Comparison of ENCODE assay signal across 8 cellular contexts in genomic region chr14:105527381-105528196, GRCh38. TPM values are rescaled to one million over a fixed set of nuclear protein-coding genes. Genes with fewer than 3 reads are reported as not detected.
DNase-seq lines count a peak whose midpoint lies in the region; ATAC-seq and TF ChIP-seq lines count a peak whose summit lies in the region.

No MANE protein-coding gene starts in this region.

- H3K36me3 ChIP-seq in RWPE2 (ENCODE audit: low read depth) (no peaks in the 10 kb centered on the region), esophagus muscularis mucosa (peaks cover 0 to 19% (median 0%) of the 10 kb centered on the region in 4 donors), ovary (no peaks in the 10 kb centered on the region)

- intact Hi-C loops in Calu3 (cut with micrococcal nuclease; ENCODE audit: unreplicated experiment) (no loop called here), esophagus muscularis mucosa (cut with DNase I) (loop anchor here (1.0 to 2.0 kb wide), 2 partner anchors 79 to 156 kb away; no protein-coding TSS in a partner anchor), ovary (cut with DNase I) (loop anchor here in 2 of 4 donors (5.0 to 10.0 kb wide), 3 partner anchors 35 to 163 kb away; partner anchors contain the start of gene TEDC1 (in 1 of the 2))

- CTCF ChIA-PET in Calu3 (lab: Charles Lee), result interaction anchor here (0.7 to 1.3 kb wide), 6 partner anchors 16 to 164 kb away, joined by 3 to 6 read pairs (median 4); no protein-coding TSS in a partner anchor

- H3K27me3 ChIP-seq in RWPE2 (ENCODE audit: insufficient read depth, poor library complexity, severe bottlenecking) (peaks cover 23% of the 10 kb centered on the region), esophagus muscularis mucosa (peaks cover 0 to 12% (median 0%) of the 10 kb centered on the region in 4 donors), ovary (no peaks in the 10 kb centered on the region)

- H3K27ac ChIP-seq in RWPE2 (ENCODE audit: poor library complexity, severe bottlenecking), result no peak overlapping the region
- H3K27ac ChIP-seq in esophagus muscularis mucosa (replicated peaks in 1 of 4), result peak overlapping the region; percentile 62 to 81 (median 72)
- peak overlapping the region in 1 of 2 donors; percentile 53 for H3K27ac ChIP-seq in ovary

- TF ChIP-seq EP300 in esophagus muscularis mucosa (IDR thresholded peaks at IDR 0.05) (no peak), ovary (IDR thresholded peaks at IDR 0.05) (no peak)

- peaks cover 46% of the 10 kb centered on the region for H3K27me3 Mint-ChIP-seq in Calu3 (ENCODE audit: unreplicated experiment)

- peak overlapping the region; percentile 42 for H3K4me3 ChIP-seq in RWPE2 (ENCODE audit: severe bottlenecking)
- peak overlapping the region; percentile 66 to 83 (median 77) for H3K4me3 ChIP-seq in esophagus muscularis mucosa
- H3K4me3 ChIP-seq in ovary, result peak overlapping the region; percentile 60

- BruUV-seq in Calu3 (replicated peaks; lab: Mats Ljungman, UMichigan), result no TSS peak

- peak; percentile 2; the same call in 2 of the 3 replicates for ATAC-seq in RWPE2 (ENCODE audit: low read depth)
- ATAC-seq in HG03439 (IDR thresholded peaks at IDR 0.05; ENCODE audit: unreplicated experiment), result no peak
- no peak for ATAC-seq in GM21737 (IDR thresholded peaks at IDR 0.05; ENCODE audit: unreplicated experiment)

- peaks cover 26% of the 10 kb centered on the region for H3K36me3 Mint-ChIP-seq in Calu3 (ENCODE audit: insufficient read depth, unreplicated experiment)

- no peaks in the 10 kb centered on the region for H3K9me3 ChIP-seq in RWPE2 (ENCODE audit: severe bottlenecking)
- H3K9me3 ChIP-seq in esophagus muscularis mucosa, result no peaks in the 10 kb centered on the region
- no peaks in the 10 kb centered on the region for H3K9me3 ChIP-seq in ovary

- DNase-seq in Calu3, result no peak
- peak; percentile 76 for DNase-seq in RWPE2 (ENCODE audit: low spot score)
- DNase-seq in esophagus muscularis mucosa (ENCODE audit: extremely low spot score), result no peak
- DNase-seq in ovary, result peak in 1 of 5 donors; percentile 44
- DNase-seq in hepatic stellate cell (ENCODE audit: low spot score), result no peak
- DNase-seq in NCI-H2227 treated with DMSO at 0.1 percent for 48 hours (lab: John Stamatoyannopoulos, UW), result no peak

- H3K4me3 Mint-ChIP-seq in Calu3 (ENCODE audit: low read depth, unreplicated experiment), result peak overlapping the region; percentile 55

- no peaks in the 10 kb centered on the region for H3K4me1 Mint-ChIP-seq in Calu3 (ENCODE audit: low read depth, unreplicated experiment)

- TF ChIP-seq CTCF in Calu3 (IDR thresholded peaks at IDR 0.05; ENCODE audit: unreplicated experiment) (no peak), RWPE2 (IDR thresholded peaks at IDR 0.05; ENCODE audit: poor library complexity, severe bottlenecking) (no peak), esophagus muscularis mucosa (IDR thresholded peaks at IDR 0.05) (no peak), ovary (IDR thresholded peaks at IDR 0.05) (no peak)

- H3K9me3 Mint-ChIP-seq in Calu3 (ENCODE audit: low read depth, unreplicated experiment), result no peaks in the 10 kb centered on the region

- TF ChIP-seq POLR2A in esophagus muscularis mucosa (IDR thresholded peaks at IDR 0.05; ENCODE audit: low read depth) (no peak), ovary (IDR thresholded peaks at IDR 0.05) (no peak)

- H3K27ac Mint-ChIP-seq in Calu3 (ENCODE audit: unreplicated experiment), result no peak overlapping the region

- H3K4me1 ChIP-seq in RWPE2 (ENCODE audit: insufficient read depth, poor library complexity, severe bottlenecking) (no peaks in the 10 kb centered on the region), esophagus muscularis mucosa (peaks cover 27 to 49% (median 40%) of the 10 kb centered on the region in 4 donors), ovary (ENCODE audit: insufficient read depth) (peaks cover 10% of the 10 kb centered on the region)

- WGBS in esophagus muscularis mucosa, result 31% methylated on average over 30 of the region's 44 CpGs
- 7 to 15% (median 13%) methylated on average over 26 to 44 of the region's 44 CpGs for WGBS in ovary, 3 donors

RNA-seq across cellular contexts. Expression of gene TMEM121, which starts 1.2 kb away (rescaled TPM):
- total RNA-seq in Calu3 (2022), result 0.38 and 0.42 TPM in 2 replicates
- 10 to 100 TPM in 1 of 4 donors, 1 to 10 TPM in 3; 2.9 to 13.0 (median 5.4) TPM for total RNA-seq in esophagus muscularis mucosa
- 1 to 10 TPM; 3.3 to 9.0 (median 4.4) TPM for total RNA-seq in ovary
- polyA plus RNA-seq in ovary, result 1 to 10 TPM in 1 of 2 donors, not detected in 1; 3.8 TPM

RNA-seq across cellular contexts. Expression of gene TEDC1, which starts 36.5 kb away (rescaled TPM):
- total RNA-seq in Calu3 (2022), result 33.7 and 36.8 TPM in 2 replicates
- 1 to 10 TPM; 3.8 to 6.6 (median 4.7) TPM for total RNA-seq in esophagus muscularis mucosa
- total RNA-seq in ovary, result 1 to 10 TPM; 2.6 to 8.2 (median 3.8) TPM
- polyA plus RNA-seq in ovary, result 1 to 10 TPM in 1 of 2 donors, not detected in 1; 5.3 TPM

RNA-seq across cellular contexts. Expression of gene CRIP1, which starts 40.9 kb away (rescaled TPM):
- total RNA-seq in Calu3 (2022) (7.1 and 13.2 TPM in 2 replicates), esophagus muscularis mucosa (100 to 1,000 TPM in 1 of 4 donors, 10 to 100 TPM in 3; 34.0 to 110 (median 54.6) TPM), ovary (10 to 100 TPM in 5 of 7 donors, 1 to 10 TPM in 2; 3.2 to 72.8 (median 26.4) TPM)
- 100 to 1,000 TPM in 1 of 2 donors, 1 to 10 TPM in 1; 7.2 to 116 TPM for polyA plus RNA-seq in ovary

RNA-seq across cellular contexts. Expression of gene CRIP2, which starts 53.0 kb away (rescaled TPM):
- 70.1 and 71.8 TPM in 2 replicates for total RNA-seq in Calu3 (2022)
- total RNA-seq in esophagus muscularis mucosa, result 100 to 1,000 TPM; 283 to 578 (median 392) TPM
- total RNA-seq in ovary, result 100 to 1,000 TPM in 1 of 7 donors, 10 to 100 TPM in 6; 21.3 to 242 (median 47.8) TPM
- 10 to 100 TPM in 1 of 2 donors, under 1 TPM in 1; 0.35 to 95.1 TPM for polyA plus RNA-seq in ovary
